Comparison of ENCODE assay signal across 23 cellular contexts in genomic region chr9:127358023-127358535, GRCh38.
"Had no signal": no experiment of that assay in that cellular context is flagged by ENCODE, and none has a peak within 500 bp of the region (broad histone marks: within the 10 kb centered on the region; RNA-seq: fewer than 3 reads in every experiment).

No MANE protein-coding gene starts in this region.

- H3K4me3 Mint-ChIP-seq: activated CD8-positive, alpha-beta T cell treated with anti-CD3 and anti-CD28 coated beads for 36 hours; activated naive CD4-positive, alpha-beta T cell treated with anti-CD3 and anti-CD28 coated beads for 36 hours; activated naive CD8-positive, alpha-beta T cell; activated T-cell treated with anti-CD3 and anti-CD28 coated beads, Interleukin-2, amount 50 U/mL, for 24 hours; brain; T-helper 1 cell treated with Interleukin-12 subunit alpha and Interleukin-12 subunit beta and Interleukin-4 antibody, amounts not matched to agents 30 μg/mL and 1 μg/mL, for 36 hours had no signal

- DNase-seq: activated CD4-positive, alpha-beta T cell treated with anti-CD3 and anti-CD28 coated beads for 4 hours; activated CD8-positive, alpha-beta T cell treated with anti-CD3 and anti-CD28 coated beads for 36 hours; activated effector memory CD4-positive, alpha-beta T cell treated with anti-CD3 and anti-CD28 coated beads, Interleukin-2, amount 50 U/mL, for 16 hours; activated naive CD4-positive, alpha-beta T cell treated with anti-CD3 and anti-CD28 coated beads for 36 hours; activated T-cell treated with anti-CD3 and anti-CD28 coated beads, Interleukin-2, amount 50 U/mL, for 24 hours; amygdala; MG63; NCI-H1048; NCI-H146; NCI-H187 treated with DMSO at 0.1 percent for 48 hours; NCI-H2081 treated with DMSO at 0.1 percent for 48 hours; NCI-H2171 treated with DMSO at 0.1 percent for 48 hours; NCI-H345; NCI-H510A; NCI-H526 treated with DMSO at 0.1 percent for 48 hours; NCI-H82 had no signal

- ATAC-seq: activated CD4-positive, CD25-positive, alpha-beta regulatory T cell treated with anti-CD3 and anti-CD28 coated beads, Interleukin-2, amount 50 U/mL, for 24 hours; activated CD8-positive, alpha-beta T cell treated with anti-CD3 and anti-CD28 coated beads for 36 hours; Right ventricle myocardium inferior had no signal

- H3K27me3 Mint-ChIP-seq: brain had no signal

- H3K9me3 Mint-ChIP-seq: activated CD8-positive, alpha-beta T cell treated with anti-CD3 and anti-CD28 coated beads for 36 hours; activated naive CD4-positive, alpha-beta T cell treated with anti-CD3 and anti-CD28 coated beads for 36 hours; activated T-cell treated with anti-CD3 and anti-CD28 coated beads, Interleukin-2, amount 50 U/mL, for 24 hours; brain; T-helper 1 cell treated with Interleukin-12 subunit alpha and Interleukin-12 subunit beta and Interleukin-4 antibody, amounts not matched to agents 30 μg/mL and 1 μg/mL, for 36 hours had no signal

- H3K27ac ChIP-seq: cardiac muscle cell, KMS-11 had no signal

- H3K27ac Mint-ChIP-seq: activated CD8-positive, alpha-beta T cell treated with anti-CD3 and anti-CD28 coated beads for 36 hours; activated naive CD4-positive, alpha-beta T cell treated with anti-CD3 and anti-CD28 coated beads for 36 hours; activated naive CD8-positive, alpha-beta T cell; activated T-cell treated with anti-CD3 and anti-CD28 coated beads, Interleukin-2, amount 50 U/mL, for 24 hours; T-helper 1 cell treated with Interleukin-12 subunit alpha and Interleukin-12 subunit beta and Interleukin-4 antibody, amounts not matched to agents 30 μg/mL and 1 μg/mL, for 36 hours had no signal
